In the genomic region with DNA sequence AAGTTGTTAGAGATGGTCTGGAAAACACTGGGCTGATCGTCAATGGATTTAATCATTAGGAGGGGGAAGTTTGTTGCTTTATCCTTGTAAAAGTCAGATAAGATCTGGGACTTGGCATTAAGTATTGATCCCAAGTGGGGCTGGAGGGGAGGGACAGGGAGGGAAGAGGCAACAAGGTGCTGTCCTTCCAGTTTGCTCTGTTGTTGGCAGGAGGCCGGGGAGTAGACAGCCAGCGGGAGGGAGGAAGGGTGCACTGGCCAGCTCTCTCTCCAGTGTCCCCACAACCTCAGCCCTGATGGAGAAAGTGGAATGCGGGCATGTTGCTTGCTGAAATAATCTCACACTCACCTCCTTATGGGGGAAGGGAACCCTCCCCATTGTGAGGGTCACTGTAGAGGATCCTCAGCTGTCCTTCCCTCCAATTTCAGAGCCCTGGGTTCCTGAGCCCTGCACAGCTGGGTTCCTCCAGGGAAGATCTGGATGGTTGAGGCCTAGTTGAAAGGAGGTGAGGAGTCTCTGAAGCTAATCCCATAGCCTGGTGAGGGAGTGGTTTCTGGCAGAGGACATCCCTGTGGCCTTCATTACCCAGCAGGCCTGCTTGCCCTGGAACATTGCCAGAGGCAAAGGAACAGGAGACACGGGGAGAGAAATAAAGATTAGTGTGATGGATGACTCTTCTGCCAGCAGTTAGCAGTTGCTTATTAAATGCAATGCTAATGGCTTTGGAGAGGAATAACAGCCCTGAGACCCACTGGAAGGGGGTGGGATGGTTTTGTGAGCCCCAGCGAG, we compare ENCODE assay signal across 13 cellular contexts.
DNase-seq lines count a peak whose midpoint lies in the region; ATAC-seq and TF ChIP-seq lines count a peak whose summit lies in the region.
"Had no signal": no experiment of that assay in that cellular context is flagged by ENCODE, and none has a peak within 500 bp of the region (broad histone marks: within the 10 kb centered on the region; RNA-seq: fewer than 3 reads in every experiment).

No MANE protein-coding gene starts in this region.

- intact Hi-C loops in psoas muscle (cut with DNase I) (no loop called here), sciatic nerve (cut with DNase I) (no loop called here)

- peaks cover 17% of the 10 kb centered on the region for H3K4me1 ChIP-seq in psoas muscle
- H3K4me1 ChIP-seq: HAP-1 had no signal

- H3K36me3 Mint-ChIP-seq in brain, result no peaks in the 10 kb centered on the region
- peaks cover 4% of the 10 kb centered on the region for H3K36me3 Mint-ChIP-seq in activated naive CD8-positive, alpha-beta T cell treated with anti-CD3 and anti-CD28 coated beads for 36 hours

- no peak for TF ChIP-seq CTCF in brain (conservative IDR thresholded peaks at IDR 0.05)
- TF ChIP-seq CTCF in psoas muscle (IDR thresholded peaks at IDR 0.05), result no peak

- H3K27ac ChIP-seq in psoas muscle, result no peak overlapping the region

- H3K9me3 Mint-ChIP-seq in brain, result no peaks in the 10 kb centered on the region
- H3K9me3 Mint-ChIP-seq in activated naive CD8-positive, alpha-beta T cell treated with anti-CD3 and anti-CD28 coated beads for 36 hours, result no peaks in the 10 kb centered on the region
- H3K9me3 Mint-ChIP-seq: IgD-negative memory B cell; T-helper 1 cell treated with Interleukin-12 subunit alpha and Interleukin-12 subunit beta and Interleukin-4 antibody, amounts not matched to agents 30 μg/mL and 1 μg/mL, for 36 hours had no signal

- H3K4me3 ChIP-seq in psoas muscle, result no peak overlapping the region
- H3K4me3 ChIP-seq: HAP-1 had no signal

- WGBS in psoas muscle, 3 donors, result 61 to 81% (median 71%) methylated on average over 6 of the region's 6 CpGs

- no peaks in the 10 kb centered on the region for H3K9me3 ChIP-seq in psoas muscle
- H3K9me3 ChIP-seq: HAP-1 had no signal

- H3K36me3 ChIP-seq in psoas muscle (ENCODE audit: insufficient read depth in 1 of 2, low read depth in 1 of 2), result no peaks in the 10 kb centered on the region
- H3K36me3 ChIP-seq: HAP-1 had no signal

- H3K27me3 ChIP-seq in psoas muscle (ENCODE audit: insufficient read depth in 3 of 3, low read length in 2 of 3), result no peaks in the 10 kb centered on the region

- peak overlapping the region in 4 of 5 experiments; percentile 54 to 95 (median 84) for H3K27ac Mint-ChIP-seq in brain
- no peak overlapping the region for H3K27ac Mint-ChIP-seq in activated naive CD8-positive, alpha-beta T cell treated with anti-CD3 and anti-CD28 coated beads for 36 hours
- H3K27ac Mint-ChIP-seq: activated naive CD8-positive, alpha-beta T cell; T-helper 1 cell treated with Interleukin-12 subunit alpha and Interleukin-12 subunit beta and Interleukin-4 antibody, amounts not matched to agents 30 μg/mL and 1 μg/mL, for 36 hours had no signal

- peak; percentile 5 for DNase-seq in DMS53 (lab: John Stamatoyannopoulos, UW)
- DNase-seq in DMS53 treated with DMSO at 0.1 percent for 48 hours (lab: John Stamatoyannopoulos, UW; ENCODE audit: unreplicated experiment), result no peak
- peak; percentile 67 for DNase-seq in NCI-H2107 treated with DMSO at 0.1 percent for 48 hours (lab: John Stamatoyannopoulos, UW; ENCODE audit: unreplicated experiment)
- DNase-seq in psoas muscle, result no peak
- DNase-seq in stimulated activated CD8-positive, alpha-beta memory T cell treated with anti-CD3 and anti-CD28 coated beads, Interleukin-4, amount 100 ng/mL, for 48 hours, result no peak
- DNase-seq in activated naive CD8-positive, alpha-beta T cell treated with anti-CD3 and anti-CD28 coated beads for 36 hours, result no peak
- no peak for DNase-seq in sciatic nerve (ENCODE audit: low spot score)
- DNase-seq: stimulated activated CD4-positive, alpha-beta T cell treated with anti-CD3 and anti-CD28 coated beads, Interleukin-4, amount 100 ng/mL, for 1 hour had no signal

- H3K27me3 Mint-ChIP-seq in brain, result no peaks in the 10 kb centered on the region
- H3K27me3 Mint-ChIP-seq in activated naive CD8-positive, alpha-beta T cell treated with anti-CD3 and anti-CD28 coated beads for 36 hours, result no peaks in the 10 kb centered on the region
- H3K27me3 Mint-ChIP-seq: activated naive CD8-positive, alpha-beta T cell; IgD-negative memory B cell had no signal

- H3K4me3 Mint-ChIP-seq in brain, result no peak overlapping the region
- H3K4me3 Mint-ChIP-seq in activated naive CD8-positive, alpha-beta T cell treated with anti-CD3 and anti-CD28 coated beads for 36 hours, result no peak overlapping the region
- H3K4me3 Mint-ChIP-seq: activated naive CD8-positive, alpha-beta T cell; T-helper 1 cell treated with Interleukin-12 subunit alpha and Interleukin-12 subunit beta and Interleukin-4 antibody, amounts not matched to agents 30 μg/mL and 1 μg/mL, for 36 hours had no signal

- H3K4me1 Mint-ChIP-seq in brain, result peaks cover 56% of the 10 kb centered on the region
- peaks cover 45% of the 10 kb centered on the region for H3K4me1 Mint-ChIP-seq in activated naive CD8-positive, alpha-beta T cell treated with anti-CD3 and anti-CD28 coated beads for 36 hours

- ATAC-seq in psoas muscle (peak; percentile 43 to 65 (median 60)), sciatic nerve (no peak)

Comparison
In these comparisons a context has a peak if more than half of its experiments do, and no peak if none do; other contexts are left out.
1. DNase-seq: peak in DMS53 (single experiment) and NCI-H2107 treated with DMSO at 0.1 percent for 48 hours (single experiment); none in DMS53 treated with DMSO at 0.1 percent for 48 hours (single experiment), psoas muscle (0 of 2), stimulated activated CD8-positive, alpha-beta memory T cell treated with anti-CD3 and anti-CD28 coated beads, Interleukin-4, amount 100 ng/mL, for 48 hours (single experiment), activated naive CD8-positive, alpha-beta T cell treated with anti-CD3 and anti-CD28 coated beads for 36 hours (single experiment) and sciatic nerve (single experiment).